Comparison of ENCODE assay signal across 8 cellular contexts in genomic region chr9:132354645-132355355, GRCh38. TPM values are rescaled to one million over a fixed set of nuclear protein-coding genes. Genes with fewer than 3 reads are reported as not detected.
A peak's percentile ranks its signal among the peaks of the same experiment; 100 is the strongest.
DNase-seq lines count a peak whose midpoint lies in the region; ATAC-seq and TF ChIP-seq lines count a peak whose summit lies in the region.

A gene with protein sequence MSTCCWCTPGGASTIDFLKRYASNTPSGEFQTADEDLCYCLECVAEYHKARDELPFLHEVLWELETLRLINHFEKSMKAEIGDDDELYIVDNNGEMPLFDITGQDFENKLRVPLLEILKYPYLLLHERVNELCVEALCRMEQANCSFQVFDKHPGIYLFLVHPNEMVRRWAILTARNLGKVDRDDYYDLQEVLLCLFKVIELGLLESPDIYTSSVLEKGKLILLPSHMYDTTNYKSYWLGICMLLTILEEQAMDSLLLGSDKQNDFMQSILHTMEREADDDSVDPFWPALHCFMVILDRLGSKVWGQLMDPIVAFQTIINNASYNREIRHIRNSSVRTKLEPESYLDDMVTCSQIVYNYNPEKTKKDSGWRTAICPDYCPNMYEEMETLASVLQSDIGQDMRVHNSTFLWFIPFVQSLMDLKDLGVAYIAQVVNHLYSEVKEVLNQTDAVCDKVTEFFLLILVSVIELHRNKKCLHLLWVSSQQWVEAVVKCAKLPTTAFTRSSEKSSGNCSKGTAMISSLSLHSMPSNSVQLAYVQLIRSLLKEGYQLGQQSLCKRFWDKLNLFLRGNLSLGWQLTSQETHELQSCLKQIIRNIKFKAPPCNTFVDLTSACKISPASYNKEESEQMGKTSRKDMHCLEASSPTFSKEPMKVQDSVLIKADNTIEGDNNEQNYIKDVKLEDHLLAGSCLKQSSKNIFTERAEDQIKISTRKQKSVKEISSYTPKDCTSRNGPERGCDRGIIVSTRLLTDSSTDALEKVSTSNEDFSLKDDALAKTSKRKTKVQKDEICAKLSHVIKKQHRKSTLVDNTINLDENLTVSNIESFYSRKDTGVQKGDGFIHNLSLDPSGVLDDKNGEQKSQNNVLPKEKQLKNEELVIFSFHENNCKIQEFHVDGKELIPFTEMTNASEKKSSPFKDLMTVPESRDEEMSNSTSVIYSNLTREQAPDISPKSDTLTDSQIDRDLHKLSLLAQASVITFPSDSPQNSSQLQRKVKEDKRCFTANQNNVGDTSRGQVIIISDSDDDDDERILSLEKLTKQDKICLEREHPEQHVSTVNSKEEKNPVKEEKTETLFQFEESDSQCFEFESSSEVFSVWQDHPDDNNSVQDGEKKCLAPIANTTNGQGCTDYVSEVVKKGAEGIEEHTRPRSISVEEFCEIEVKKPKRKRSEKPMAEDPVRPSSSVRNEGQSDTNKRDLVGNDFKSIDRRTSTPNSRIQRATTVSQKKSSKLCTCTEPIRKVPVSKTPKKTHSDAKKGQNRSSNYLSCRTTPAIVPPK (N-terminal part only) (minus strand): TSS chr9:132354986. CDS start chr9:132349428, 5,558 bp downstream.

- H3K9me3 ChIP-seq in adrenal gland (replicated peaks in 1 of 3) (no peaks in the 10 kb centered on the region), heart left ventricle (no peaks in the 10 kb centered on the region), transverse colon (no peaks in the 10 kb centered on the region)

- peak within 1 kb of the TSS; percentile 37 to 80 (median 54) for H3K4me3 ChIP-seq in adrenal gland
- H3K4me3 ChIP-seq in heart left ventricle: peak within 1 kb of the TSS; percentile 67 to 100 (median 92)
- peak within 1 kb of the TSS; percentile 50 to 100 (median 84) for H3K4me3 ChIP-seq in transverse colon

- in situ Hi-C loops in transverse colon (cut with MboI; ENCODE audit: low pct_ligation_motif_present in 1 of 4, low pct_unique_long_range_greater_than_20kb in 1 of 4, low sequenced_read_pairs in 3 of 4): no loop called here

- H3K27me3 ChIP-seq in adrenal gland (no peaks in the 10 kb centered on the region), heart left ventricle (no peaks in the 10 kb centered on the region), transverse colon (no peaks in the 10 kb centered on the region)

- peak; percentile 79 for DNase-seq in NCI-H146 treated with DMSO at 0.1 percent for 48 hours (lab: John Stamatoyannopoulos, UW; ENCODE audit: unreplicated experiment)
- peak; percentile 89 to 99 (median 93) for DNase-seq in T-helper 1 cell
- DNase-seq in adrenal gland: peak; percentile 96 to 99 (median 98)
- peak; percentile 98 to 99 (median 98) for DNase-seq in heart left ventricle
- DNase-seq in pons (ENCODE audit: low spot score): peak; percentile 98
- peak; percentile 98 for DNase-seq in transverse colon

- TF ChIP-seq CTCF in adrenal gland (IDR thresholded peaks at IDR 0.05) (peak in 2 of 6 experiments; percentile 7 to 28), heart left ventricle (IDR thresholded peaks at IDR 0.05) (peak in 3 of 12 donors; percentile 5 to 26 (median 24)), transverse colon (IDR thresholded peaks at IDR 0.05) (peak in 1 of 5 experiments; percentile 36)

- TF ChIP-seq EP300 in transverse colon (IDR thresholded peaks at IDR 0.05; ENCODE audit: low read depth): no peak

- intact Hi-C loops in adrenal gland (cut with DNase I): no loop called here
- intact Hi-C loops in heart left ventricle (cut with DNase I): loop anchor here in 2 of 10 donors (2.0 to 10.0 kb wide), 3 partner anchors 18 to 50 kb away; partner anchors contain the start of gene TTF1 (in 1 of the 2)
- intact Hi-C loops in transverse colon (cut with DNase I; ENCODE audit: low total_unique reads): no loop called here

- H3K36me3 ChIP-seq in adrenal gland (replicated peaks in 1 of 2): peaks cover 0 to 24% of the 10 kb centered on the region in 2 donors
- peaks cover 0 to 38% (median 37%) of the 10 kb centered on the region in 9 donors for H3K36me3 ChIP-seq in heart left ventricle
- peaks cover 0 to 29% (median 8%) of the 10 kb centered on the region in 4 donors for H3K36me3 ChIP-seq in transverse colon

- H3K27ac ChIP-seq in adrenal gland: peak within 1 kb of the TSS; percentile 76 to 97 (median 93)
- peak within 1 kb of the TSS; percentile 67 to 99 (median 94) for H3K27ac ChIP-seq in heart left ventricle
- H3K27ac ChIP-seq in transverse colon: peak within 1 kb of the TSS; percentile 88 to 100 (median 95)

- H3K4me1 ChIP-seq in adrenal gland (replicated peaks in 1 of 2) (peaks cover 21 to 40% of the 10 kb centered on the region in 2 donors), heart left ventricle (peaks cover 3 to 44% (median 36%) of the 10 kb centered on the region in 12 donors), transverse colon (peaks cover 10 to 42% (median 28%) of the 10 kb centered on the region in 4 donors)

- peak; percentile 85 for ATAC-seq in HG02884 (IDR thresholded peaks at IDR 0.05; ENCODE audit: unreplicated experiment)
- ATAC-seq in heart left ventricle: peak; percentile 97 to 99 (median 98)

- TF ChIP-seq POLR2A in GM15510 (IDR thresholded peaks at IDR 0.05; ENCODE audit: borderline replicate concordance, extremely low read depth, insufficient read length) (peak; percentile 98), adrenal gland (IDR thresholded peaks at IDR 0.05) (peak; percentile 93 to 96), heart left ventricle (IDR thresholded peaks at IDR 0.05) (peak; percentile 82 to 96), transverse colon (IDR thresholded peaks at IDR 0.05) (peak; percentile 97)

- 0 to 2% (median 0%) methylated on average over 13 to 82 of the region's 82 CpGs for WGBS in adrenal gland, 4 donors
- WGBS in heart left ventricle, 4 donors: 0% methylated on average over 34 to 82 of the region's 82 CpGs
- WGBS in transverse colon (ENCODE audit: low coverage in 1 of 2), 2 donors: 0% methylated on average over 70 of the region's 82 CpGs; no CpG with 5 or more reads in 1 of the 2 donors

RNA-seq across cellular contexts. Expression of the gene that starts here (rescaled TPM):
- total RNA-seq in adrenal gland (10 to 100 TPM; 36.5 to 71.7 (median 43.7) TPM), heart left ventricle (10 to 100 TPM; 19.3 to 42.5 (median 27.8) TPM), transverse colon (10 to 100 TPM; 27.7 to 70.5 (median 48.5) TPM)
- polyA plus RNA-seq in adrenal gland (10 to 100 TPM; 20.3 to 34.3 (median 23.0) TPM), heart left ventricle (10 to 100 TPM; 11.7 to 25.4 TPM)

Comparison
In these comparisons a context has a peak if more than half of its experiments do, and no peak if none do; other contexts are left out.
1. Peak in every context shown above with its lines: DNase-seq, ATAC-seq, H3K4me3 ChIP-seq and H3K27ac ChIP-seq.